8 cellular contexts compared by ENCODE assay signal in the genomic region with DNA sequence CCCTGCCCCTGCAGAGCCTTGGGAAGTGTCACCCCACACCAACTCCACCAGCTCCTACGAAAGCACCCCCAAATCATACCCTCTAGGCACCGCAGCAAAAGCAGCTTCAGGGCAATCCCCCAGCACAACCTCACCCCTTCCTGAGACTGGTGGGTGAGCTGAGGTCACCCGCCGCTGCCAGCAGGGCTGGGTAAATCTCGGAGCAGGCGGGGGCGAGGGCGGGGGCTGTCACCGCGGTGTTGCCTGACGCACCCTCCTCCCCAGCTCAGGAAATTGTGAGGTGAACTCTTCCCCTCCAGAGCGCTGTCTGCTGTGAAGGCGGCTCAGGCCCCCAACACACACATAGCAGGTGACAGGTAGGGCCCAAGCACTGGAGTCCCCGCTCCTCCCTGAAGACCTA. TPM values are rescaled to one million over a fixed set of nuclear protein-coding genes. Genes with fewer than 3 reads are reported as not detected.
DNase-seq lines count a peak whose midpoint lies in the region; ATAC-seq and TF ChIP-seq lines count a peak whose summit lies in the region.

No MANE protein-coding gene starts in this region.

- H3K4me1 Mint-ChIP-seq in CD8-positive, alpha-beta T cell (ENCODE audit: low read depth) = peaks cover 30% of the 10 kb centered on the region
- peaks cover 71% of the 10 kb centered on the region for H3K4me1 Mint-ChIP-seq in activated CD4-positive, alpha-beta T cell treated with anti-CD3 and anti-CD28 coated beads for 36 hours
- H3K4me1 Mint-ChIP-seq in activated naive CD8-positive, alpha-beta T cell treated with anti-CD3 and anti-CD28 coated beads, Interleukin-2, amount 10 ng/mL, durations not matched to agents 7 days and 5 days = peaks cover 39% of the 10 kb centered on the region
- H3K4me1 Mint-ChIP-seq in Caco-2 (ENCODE audit: low read depth, unreplicated experiment) = peaks cover 22% of the 10 kb centered on the region

- CTCF ChIA-PET in CD8-positive, alpha-beta T cell (lab: Charles Lee) = interaction anchor here (1.0 to 3.2 kb wide), 4 partner anchors 10 to 98 kb away, joined by 3 to 19 read pairs (median 4); no protein-coding TSS in a partner anchor
- CTCF ChIA-PET in activated CD4-positive, alpha-beta T cell treated with anti-CD3 and anti-CD28 coated beads for 36 hours (lab: Charles Lee) = interaction anchor here (0.7 to 3.5 kb wide), 9 partner anchors 8 to 97 kb away, joined by 3 to 29 read pairs (median 4); partner anchors contain the start of genes HDDC3 and UNC45A
- CTCF ChIA-PET in Caco-2 (lab: Charles Lee) = no interaction called here

- ATAC-seq in CD8-positive, alpha-beta T cell = peak; percentile 93
- ATAC-seq in activated CD4-positive, alpha-beta T cell treated with anti-CD3 and anti-CD28 coated beads for 36 hours = peak; percentile 81
- peak; percentile 87 for ATAC-seq in activated naive CD8-positive, alpha-beta T cell treated with anti-CD3 and anti-CD28 coated beads, Interleukin-2, amount 10 ng/mL, durations not matched to agents 7 days and 5 days (ENCODE audit: low read depth)

- TF ChIP-seq CTCF in CD8-positive, alpha-beta T cell (IDR thresholded peaks at IDR 0.05) = no peak
- TF ChIP-seq CTCF in Caco-2 (IDR thresholded peaks at IDR 0.05; ENCODE audit: insufficient read depth in 1 of 2, low read depth in 1 of 2, low read length in 1 of 2, severe bottlenecking in 1 of 2, unreplicated experiment in 1 of 2) = no peak

- no TSS peak for BruUV-seq in Caco-2 (replicated peaks; lab: Mats Ljungman, UMichigan)

- peak; percentile 81 to 96 (median 90) for DNase-seq in CD8-positive, alpha-beta T cell
- DNase-seq in activated CD4-positive, alpha-beta T cell treated with anti-CD3 and anti-CD28 coated beads for 36 hours = peak; percentile 96
- DNase-seq in activated naive CD8-positive, alpha-beta T cell treated with anti-CD3 and anti-CD28 coated beads, Interleukin-2, amount 10 ng/mL, durations not matched to agents 7 days and 5 days = peak; percentile 77
- DNase-seq in stimulated activated CD4-positive, alpha-beta T cell treated with anti-CD3 and anti-CD28 coated beads, Interleukin-2, amount 100 ng/mL, for 24 hours = peak; percentile 85 to 89
- DNase-seq in Caco-2 (no peak), DMS114 treated with DMSO at 0.1 percent for 48 hours (lab: John Stamatoyannopoulos, UW; ENCODE audit: unreplicated experiment) (no peak), kidney glomerular epithelial cell (lab: John Stamatoyannopoulos, UW) (no peak), mucosa of gallbladder (ENCODE audit: low spot score) (no peak)

- H3K4me3 ChIP-seq in CD8-positive, alpha-beta T cell (ENCODE audit: low read depth, low read length) = peak overlapping the region; percentile 28
- H3K4me3 ChIP-seq in Caco-2 (ENCODE audit: low read depth, low read length) = no peak overlapping the region

- no peaks in the 10 kb centered on the region for H3K36me3 Mint-ChIP-seq in CD8-positive, alpha-beta T cell
- peaks cover 12% of the 10 kb centered on the region for H3K36me3 Mint-ChIP-seq in activated CD4-positive, alpha-beta T cell treated with anti-CD3 and anti-CD28 coated beads for 36 hours (ENCODE audit: low read depth)
- no peaks in the 10 kb centered on the region for H3K36me3 Mint-ChIP-seq in activated naive CD8-positive, alpha-beta T cell treated with anti-CD3 and anti-CD28 coated beads, Interleukin-2, amount 10 ng/mL, durations not matched to agents 7 days and 5 days
- no peaks in the 10 kb centered on the region for H3K36me3 Mint-ChIP-seq in Caco-2 (ENCODE audit: insufficient read depth, unreplicated experiment)

- peak overlapping the region; percentile 71 for H3K4me3 Mint-ChIP-seq in CD8-positive, alpha-beta T cell
- H3K4me3 Mint-ChIP-seq in activated CD4-positive, alpha-beta T cell treated with anti-CD3 and anti-CD28 coated beads for 36 hours = peak overlapping the region; percentile 80
- peak overlapping the region; percentile 69 for H3K4me3 Mint-ChIP-seq in activated naive CD8-positive, alpha-beta T cell treated with anti-CD3 and anti-CD28 coated beads, Interleukin-2, amount 10 ng/mL, durations not matched to agents 7 days and 5 days
- H3K4me3 Mint-ChIP-seq in Caco-2 (ENCODE audit: unreplicated experiment) = no peak overlapping the region

- POLR2A ChIA-PET in CD8-positive, alpha-beta T cell (lab: Charles Lee) = interaction anchor here (0.7 to 1.2 kb wide), 3 partner anchors 33 to 47 kb away, joined by 3 to 4 read pairs (median 3); no protein-coding TSS in a partner anchor
- POLR2A ChIA-PET in activated CD4-positive, alpha-beta T cell treated with anti-CD3 and anti-CD28 coated beads for 36 hours (lab: Charles Lee) = interaction anchor here (0.8 to 3.6 kb wide), 14 partner anchors 8 to 121 kb away, joined by 3 to 40 read pairs (median 6); partner anchors contain the start of gene BLM
- POLR2A ChIA-PET in activated naive CD8-positive, alpha-beta T cell treated with anti-CD3 and anti-CD28 coated beads, Interleukin-2, amount 10 ng/mL, durations not matched to agents 7 days and 5 days (lab: Charles Lee) = interaction anchor here (0.7 to 4.5 kb wide), 6 partner anchors 13 to 121 kb away, joined by 3 to 42 read pairs (median 6); partner anchors contain the start of genes BLM and UNC45A
- POLR2A ChIA-PET in Caco-2 (lab: Charles Lee) = no interaction called here

- H3K4me1 ChIP-seq in CD8-positive, alpha-beta T cell (ENCODE audit: insufficient read depth, low read length) = peaks cover 39% of the 10 kb centered on the region
- H3K4me1 ChIP-seq in Caco-2 = peaks cover 21% of the 10 kb centered on the region

- no peaks in the 10 kb centered on the region for H3K9me3 ChIP-seq in CD8-positive, alpha-beta T cell (ENCODE audit: low read length)
- H3K9me3 ChIP-seq in Caco-2 = no peaks in the 10 kb centered on the region

- no peaks in the 10 kb centered on the region for H3K36me3 ChIP-seq in CD8-positive, alpha-beta T cell (ENCODE audit: insufficient read depth, low read length)
- no peaks in the 10 kb centered on the region for H3K36me3 ChIP-seq in Caco-2 (ENCODE audit: control insufficient read depth, insufficient read depth, low read length)

- intact Hi-C loops in CD8-positive, alpha-beta T cell (cut with DNase I, micrococcal nuclease) = loop anchor here (1.0 to 2.0 kb wide), 4 partner anchors 15 to 121 kb away; partner anchors contain the start of gene BLM (in 1 of the 2)
- intact Hi-C loops in activated CD4-positive, alpha-beta T cell treated with anti-CD3 and anti-CD28 coated beads for 36 hours (cut with DNase I, micrococcal nuclease) = loop anchor here (1.0 to 10.0 kb wide), 7 partner anchors 8 to 1017 kb away; partner anchors contain the start of genes FURIN (in 1 of the 2), HDDC3 (in 1 of the 2) and SLCO3A1 (in 1 of the 2)
- intact Hi-C loops in Caco-2 (cut with micrococcal nuclease; ENCODE audit: unreplicated experiment) = no loop called here

- peak overlapping the region; percentile 93 for H3K27ac Mint-ChIP-seq in CD8-positive, alpha-beta T cell
- peak overlapping the region; percentile 92 for H3K27ac Mint-ChIP-seq in activated CD4-positive, alpha-beta T cell treated with anti-CD3 and anti-CD28 coated beads for 36 hours
- peak overlapping the region; percentile 84 for H3K27ac Mint-ChIP-seq in activated naive CD8-positive, alpha-beta T cell treated with anti-CD3 and anti-CD28 coated beads, Interleukin-2, amount 10 ng/mL, durations not matched to agents 7 days and 5 days
- no peak overlapping the region for H3K27ac Mint-ChIP-seq in Caco-2 (ENCODE audit: unreplicated experiment)

- no peaks in the 10 kb centered on the region for H3K9me3 Mint-ChIP-seq in CD8-positive, alpha-beta T cell
- no peaks in the 10 kb centered on the region for H3K9me3 Mint-ChIP-seq in activated CD4-positive, alpha-beta T cell treated with anti-CD3 and anti-CD28 coated beads for 36 hours (ENCODE audit: low read depth)
- no peaks in the 10 kb centered on the region for H3K9me3 Mint-ChIP-seq in activated naive CD8-positive, alpha-beta T cell treated with anti-CD3 and anti-CD28 coated beads, Interleukin-2, amount 10 ng/mL, durations not matched to agents 7 days and 5 days
- H3K9me3 Mint-ChIP-seq in Caco-2 (ENCODE audit: unreplicated experiment) = no peaks in the 10 kb centered on the region

- H3K27me3 Mint-ChIP-seq in CD8-positive, alpha-beta T cell (ENCODE audit: low read depth) = no peaks in the 10 kb centered on the region
- H3K27me3 Mint-ChIP-seq in activated CD4-positive, alpha-beta T cell treated with anti-CD3 and anti-CD28 coated beads for 36 hours = no peaks in the 10 kb centered on the region
- no peaks in the 10 kb centered on the region for H3K27me3 Mint-ChIP-seq in activated naive CD8-positive, alpha-beta T cell treated with anti-CD3 and anti-CD28 coated beads, Interleukin-2, amount 10 ng/mL, durations not matched to agents 7 days and 5 days
- no peaks in the 10 kb centered on the region for H3K27me3 Mint-ChIP-seq in Caco-2 (ENCODE audit: insufficient read depth, unreplicated experiment)

- H3K27me3 ChIP-seq in CD8-positive, alpha-beta T cell (ENCODE audit: insufficient read depth, low read length) = no peaks in the 10 kb centered on the region
- H3K27me3 ChIP-seq in Caco-2 (replicated peaks; ENCODE audit: control insufficient read depth, insufficient read depth, low read length) = no peaks in the 10 kb centered on the region

- no peak overlapping the region for H3K27ac ChIP-seq in CD8-positive, alpha-beta T cell (ENCODE audit: low read depth, low read length)

RNA-seq across cellular contexts. Expression of gene FURIN, which starts 30.3 kb away (rescaled TPM):
- 100 to 1,000 TPM; 130 to 147 TPM for total RNA-seq in CD8-positive, alpha-beta T cell
- 100 to 1,000 TPM; 406 to 422 TPM for total RNA-seq in activated CD4-positive, alpha-beta T cell treated with anti-CD3 and anti-CD28 coated beads for 36 hours
- 10 to 100 TPM; 62.2 to 63.5 TPM for total RNA-seq in activated naive CD8-positive, alpha-beta T cell treated with anti-CD3 and anti-CD28 coated beads, Interleukin-2, amount 10 ng/mL, durations not matched to agents 7 days and 5 days
- total RNA-seq in Caco-2 (2022) (41.5 and 43.0 TPM in 2 replicates), mucosa of gallbladder (33.8 TPM)

RNA-seq across cellular contexts. Expression of gene FES, which starts 46.2 kb away (rescaled TPM):
- total RNA-seq in CD8-positive, alpha-beta T cell = 1 to 10 TPM; 4.9 to 6.8 TPM
- total RNA-seq in activated CD4-positive, alpha-beta T cell treated with anti-CD3 and anti-CD28 coated beads for 36 hours = 10 to 100 TPM; 12.2 to 15.6 TPM
- 1 to 10 TPM; 6.2 to 7.5 TPM for total RNA-seq in activated naive CD8-positive, alpha-beta T cell treated with anti-CD3 and anti-CD28 coated beads, Interleukin-2, amount 10 ng/mL, durations not matched to agents 7 days and 5 days
- 1.7 and 1.8 TPM in 2 replicates for total RNA-seq in Caco-2 (2022)
- total RNA-seq in mucosa of gallbladder = 26.2 TPM

Comparison
In these comparisons a context has a peak if more than half of its experiments do, and no peak if none do; other contexts are left out.
1. DNase-seq: peak in CD8-positive, alpha-beta T cell (7 of 7), activated CD4-positive, alpha-beta T cell treated with anti-CD3 and anti-CD28 coated beads for 36 hours (single experiment), activated naive CD8-positive, alpha-beta T cell treated with anti-CD3 and anti-CD28 coated beads, Interleukin-2, amount 10 ng/mL, durations not matched to agents 7 days and 5 days (single experiment) and stimulated activated CD4-positive, alpha-beta T cell treated with anti-CD3 and anti-CD28 coated beads, Interleukin-2, amount 100 ng/mL, for 24 hours (2 of 2); none in Caco-2 (0 of 2), DMS114 treated with DMSO at 0.1 percent for 48 hours (single experiment), kidney glomerular epithelial cell (single experiment) and mucosa of gallbladder (single experiment).
2. Peak in every context shown above with its lines, with median percentiles within 50 percentile points of each other: ATAC-seq.